Comparison of ENCODE assay signal across 17 cellular contexts in the genomic region with DNA sequence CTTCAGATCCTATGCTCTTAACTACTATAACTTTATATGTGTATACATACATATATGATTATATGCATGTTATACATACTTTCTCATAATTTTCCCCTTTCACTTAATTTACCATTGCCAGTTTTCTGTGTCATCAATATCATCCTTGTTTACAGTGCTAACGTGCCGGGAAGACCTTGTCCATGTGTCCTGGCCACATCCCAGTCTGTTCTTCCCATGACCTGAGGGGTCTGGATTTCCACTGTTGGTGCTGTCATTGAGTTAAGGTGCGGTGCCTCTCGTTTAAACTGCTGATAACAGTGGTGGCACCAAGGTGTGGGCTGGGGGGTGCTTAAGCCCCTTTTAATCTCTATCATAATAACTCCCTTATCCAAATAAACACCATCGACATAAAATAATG. TPM values are rescaled to one million over a fixed set of nuclear protein-coding genes. Genes with fewer than 3 reads are reported as not detected.
A peak's percentile ranks its signal among the peaks of the same experiment; 100 is the strongest.
DNase-seq lines count a peak whose midpoint lies in the region; ATAC-seq, FAIRE-seq and TF ChIP-seq lines count a peak whose summit lies in the region.
"Had no signal": no experiment of that assay in that cellular context is flagged by ENCODE, and none has a peak within 500 bp of the region (broad histone marks: within the 10 kb centered on the region; RNA-seq: fewer than 3 reads in every experiment).

No MANE protein-coding gene starts in this region.

- intact Hi-C loops in heart left ventricle (cut with DNase I): loop anchor here in 2 of 10 donors (5.0 kb wide), 3 partner anchors 35 to 55 kb away; partner anchors contain the start of gene FKBP1A (in 1 of the 2)
- intact Hi-C loops in Right ventricle myocardium inferior (cut with DNase I): loop anchor here (2.0 kb wide), 1 partner anchor 39 kb away; no protein-coding TSS in a partner anchor
- intact Hi-C loops in thyroid gland (cut with DNase I): no loop called here

- peaks cover 9 to 51% (median 28%) of the 10 kb centered on the region in 12 donors for H3K4me1 ChIP-seq in heart left ventricle
- peaks cover 0 to 14% of the 10 kb centered on the region in 2 donors for H3K4me1 ChIP-seq in muscle layer of duodenum (ENCODE audit: control insufficient read depth in 1 of 2, insufficient read depth in 2 of 2, low read length in 2 of 2)
- peaks cover 15 to 38% of the 10 kb centered on the region in 2 donors for H3K4me1 ChIP-seq in thyroid gland

- H3K36me3 ChIP-seq in heart left ventricle: peaks cover 0 to 9% (median 4%) of the 10 kb centered on the region in 9 donors
- peaks cover 0 to 12% of the 10 kb centered on the region in 2 donors for H3K36me3 ChIP-seq in muscle layer of duodenum (ENCODE audit: control insufficient read depth in 1 of 2, insufficient read depth in 2 of 2, low read length in 2 of 2)
- no peaks in the 10 kb centered on the region for H3K36me3 ChIP-seq in thyroid gland

- H3K9me3 ChIP-seq in heart left ventricle (no peaks in the 10 kb centered on the region), muscle layer of duodenum (ENCODE audit: control insufficient read depth in 1 of 2, low read length in 2 of 2) (no peaks in the 10 kb centered on the region), thyroid gland (no peaks in the 10 kb centered on the region)

- TF ChIP-seq CTCF in heart left ventricle (IDR thresholded peaks at IDR 0.05) (no peak), thyroid gland (IDR thresholded peaks at IDR 0.05) (no peak)

- H3K4me3 ChIP-seq in heart left ventricle: peak overlapping the region in 3 of 12 donors; percentile 6 to 13 (median 10)
- H3K4me3 ChIP-seq in muscle layer of duodenum (ENCODE audit: low read depth in 1 of 2, low read length in 2 of 2): no peak overlapping the region
- H3K4me3 ChIP-seq in thyroid gland (replicated peaks in 1 of 3): no peak overlapping the region

- TF ChIP-seq POLR2A in heart left ventricle (IDR thresholded peaks at IDR 0.05) (no peak), thyroid gland (IDR thresholded peaks at IDR 0.05) (no peak), GM12891 (IDR thresholded peaks at IDR 0.05; ENCODE audit: low read depth, low read length) (no peak)

- ATAC-seq in heart left ventricle (no peak), Right ventricle myocardium inferior (no peak), HG03457 (IDR thresholded peaks at IDR 0.05; ENCODE audit: unreplicated experiment) (no peak)

- 31 to 56% (median 40%) methylated on average over 5 of the region's 5 CpGs for WGBS in heart left ventricle, 4 donors
- 70 to 71% methylated on average over 5 of the region's 5 CpGs for WGBS in thyroid gland, 2 donors

- no peaks in the 10 kb centered on the region for H3K27me3 ChIP-seq in heart left ventricle
- no peaks in the 10 kb centered on the region for H3K27me3 ChIP-seq in muscle layer of duodenum (ENCODE audit: low read depth, low read length)
- no peaks in the 10 kb centered on the region for H3K27me3 ChIP-seq in thyroid gland
- H3K27me3 ChIP-seq: brain microvascular endothelial cell had no signal

- FAIRE-seq in GM12891 (lab: Jason Lieb, UNC): no peak

- DNase-seq in heart left ventricle: peak in 1 of 5 donors; percentile 7
- no peak for DNase-seq in Right ventricle myocardium inferior (ENCODE audit: missing footprints)
- DNase-seq in dermis microvascular lymphatic vessel endothelial cell (ENCODE audit: low read depth in 2 of 2): peak; percentile 60 to 70
- no peak for DNase-seq in thyroid gland
- DNase-seq in GM12891 (ENCODE audit: insufficient read length, low spot score): no peak
- no peak for DNase-seq in COLO668 (lab: John Stamatoyannopoulos, UW; ENCODE audit: unreplicated experiment)
- DNase-seq: activated naive CD4-positive, alpha-beta T cell treated with anti-CD3 and anti-CD28 coated beads, Interleukin-2, amount 50 U/mL, for 16 hours; brain microvascular endothelial cell; cortex of kidney; DMS79; erythroblast; NCI-H1417 treated with DMSO at 0.1 percent for 48 hours; NCI-H526 treated with DMSO at 0.1 percent for 48 hours; SHP77 treated with DMSO at 0.1 percent for 48 hours; stimulated activated CD4-positive, alpha-beta T cell treated with anti-CD3 and anti-CD28 coated beads, Interleukin-4, amount 100 ng/mL, for 1 hour had no signal

- H3K27ac ChIP-seq in heart left ventricle (peak overlapping the region; percentile 24 to 83 (median 75)), muscle layer of duodenum (ENCODE audit: low read length) (peak overlapping the region; percentile 5), thyroid gland (peak overlapping the region; percentile 17 to 86 (median 61))
- H3K27ac ChIP-seq: brain microvascular endothelial cell had no signal

TF ChIP-seq in GM12891, 5 proteins besides CTCF, POLR2A, EP300 and RAD21:
- TF ChIP-seq POLR2AphosphoS5 (IDR thresholded peaks at IDR 0.05; ENCODE audit: low read depth, low read length) (no peak), TAF1 (IDR thresholded peaks at IDR 0.05; ENCODE audit: low read depth, low read length) (no peak)

RNA-seq across cellular contexts. Expression of gene SDCBP2, which starts 8.5 kb away (rescaled TPM):
- total RNA-seq in heart left ventricle: 1 to 10 TPM in 8 of 9 donors, under 1 TPM in 1; 0.65 to 4.2 (median 2.1) TPM
- 1 to 10 TPM; 1.8 to 3.6 TPM for polyA plus RNA-seq in heart left ventricle
- 1.2 TPM for total RNA-seq in Right ventricle myocardium inferior
- 4.0 and 4.3 TPM in 2 replicates for total RNA-seq in dermis microvascular lymphatic vessel endothelial cell
- total RNA-seq in thyroid gland: 10 to 100 TPM; 18.0 to 37.6 (median 34.7) TPM
- 0.77 TPM for polyA plus RNA-seq in GM12891 (2012; ENCODE audit: low read depth, missing spikeins)

RNA-seq across cellular contexts. Expression of gene FKBP1A, which starts 55.4 kb away (rescaled TPM):
- total RNA-seq in heart left ventricle (100 to 1,000 TPM in 8 of 9 donors, 10 to 100 TPM in 1; 71.3 to 316 (median 144) TPM), Right ventricle myocardium inferior (143 TPM), dermis microvascular lymphatic vessel endothelial cell (276 and 393 TPM in 2 replicates), thyroid gland (100 to 1,000 TPM; 142 to 272 (median 189) TPM)
- 100 to 1,000 TPM in 1 of 2 donors, 10 to 100 TPM in 1; 89.6 to 401 TPM for polyA plus RNA-seq in heart left ventricle
- 221 TPM for polyA plus RNA-seq in GM12891 (2012; ENCODE audit: low read depth, missing spikeins)

Comparison
In these comparisons a context has a peak if more than half of its experiments do, and no peak if none do; other contexts are left out.
1. DNase-seq: peak in dermis microvascular lymphatic vessel endothelial cell (2 of 2); none in Right ventricle myocardium inferior (single experiment), thyroid gland (0 of 2), GM12891 (single experiment) and COLO668 (single experiment).
2. H3K27ac ChIP-seq: peak in every context shown above with its lines; median percentile 75 in heart left ventricle; 61 in thyroid gland; 5 in muscle layer of duodenum.